19 cellular contexts compared by ENCODE assay signal in genomic region chr1:18569811-18570545, GRCh38.
DNase-seq lines count a peak whose midpoint lies in the region; ATAC-seq and TF ChIP-seq lines count a peak whose summit lies in the region.
"Had no signal": no experiment of that assay in that cellular context is flagged by ENCODE, and none has a peak within 500 bp of the region (broad histone marks: within the 10 kb centered on the region; RNA-seq: fewer than 3 reads in every experiment).

No MANE protein-coding gene starts in this region.

- no peaks in the 10 kb centered on the region for H3K36me3 Mint-ChIP-seq in type B pancreatic cell
- H3K36me3 Mint-ChIP-seq: CD4-positive, CD25-positive, alpha-beta regulatory T cell had no signal

- H3K4me1 ChIP-seq in heart right ventricle = no peaks in the 10 kb centered on the region
- H3K4me1 ChIP-seq: BE2C, Caco-2 had no signal

- DNase-seq in NCI-H748 (lab: John Stamatoyannopoulos, UW; ENCODE audit: unreplicated experiment) = peak; percentile 12
- no peak for DNase-seq in NCI-H748 treated with DMSO at 0.1 percent for 48 hours (lab: John Stamatoyannopoulos, UW)
- DNase-seq in NCI-H1092 treated with DMSO at 0.1 percent for 48 hours (lab: John Stamatoyannopoulos, UW) = peak; percentile 22
- DNase-seq in cerebellar cortex (ENCODE audit: low spot score) = peak; percentile 69
- DNase-seq in type B pancreatic cell (ENCODE audit: extremely low spot score, unreplicated experiment) = no peak
- no peak for DNase-seq in heart right ventricle
- no peak for DNase-seq in NCI-H1694 treated with DMSO at 0.1 percent for 48 hours (lab: John Stamatoyannopoulos, UW)
- no peak for DNase-seq in T-helper 1 cell
- DNase-seq: Caco-2; CD4-positive, CD25-positive, alpha-beta regulatory T cell; IMR-90; Karpas-422; NCI-H1048; NCI-H187; NCI-H2107; NCI-H524; NK-92 treated with Interleukin-12 subunit alpha and Interleukin-12 subunit beta, amount 100 ng/mL, for 24 hours; Right ventricle myocardium superior had no signal

- no peak overlapping the region for H3K27ac ChIP-seq in heart right ventricle

- peaks cover 0 to 59% (median 27%) of the 10 kb centered on the region in 7 donors for H3K27me3 ChIP-seq in heart right ventricle
- H3K27me3 ChIP-seq: BE2C had no signal

- H3K9me3 Mint-ChIP-seq in type B pancreatic cell = no peaks in the 10 kb centered on the region

- no peaks in the 10 kb centered on the region for H3K4me1 Mint-ChIP-seq in type B pancreatic cell (ENCODE audit: unreplicated experiment)
- H3K4me1 Mint-ChIP-seq: CD4-positive, CD25-positive, alpha-beta regulatory T cell had no signal

- H3K4me3 ChIP-seq in heart right ventricle = no peak overlapping the region

- no peak for ATAC-seq in heart right ventricle

- peak overlapping the region; percentile 25 for H3K27ac Mint-ChIP-seq in type B pancreatic cell
- H3K27ac Mint-ChIP-seq: CD4-positive, CD25-positive, alpha-beta regulatory T cell had no signal

- intact Hi-C loops in heart right ventricle (cut with DNase I) = loop anchor here in 3 of 10 donors (10.0 kb wide), 3 partner anchors 275 to 1075 kb away; no protein-coding TSS in a partner anchor

- H3K36me3 ChIP-seq in heart right ventricle = no peaks in the 10 kb centered on the region
- H3K36me3 ChIP-seq: BE2C had no signal

- peaks cover 44% of the 10 kb centered on the region for H3K27me3 Mint-ChIP-seq in type B pancreatic cell

- H3K4me3 Mint-ChIP-seq in type B pancreatic cell = no peak overlapping the region
- H3K4me3 Mint-ChIP-seq: CD4-positive, CD25-positive, alpha-beta regulatory T cell had no signal

- peaks cover 0 to 9% (median 0%) of the 10 kb centered on the region in 11 donors for H3K9me3 ChIP-seq in heart right ventricle
- H3K9me3 ChIP-seq: BE2C, Caco-2 had no signal

- TF ChIP-seq CTCF in type B pancreatic cell (conservative IDR thresholded peaks at IDR 0.05) = no peak
- no peak for TF ChIP-seq CTCF in heart right ventricle (IDR thresholded peaks at IDR 0.05)

- 76 to 79% methylated on average over 19 of the region's 19 CpGs for WGBS in heart right ventricle, 2 donors

Comparison
In these comparisons a context has a peak if more than half of its experiments do, and no peak if none do; other contexts are left out.
1. DNase-seq: peak in NCI-H748 (single experiment), NCI-H1092 treated with DMSO at 0.1 percent for 48 hours (single experiment) and cerebellar cortex (single experiment); none in NCI-H748 treated with DMSO at 0.1 percent for 48 hours (single experiment), type B pancreatic cell (single experiment), heart right ventricle (0 of 2), NCI-H1694 treated with DMSO at 0.1 percent for 48 hours (single experiment) and T-helper 1 cell (0 of 5).